7 cellular contexts compared by ENCODE assay signal in genomic region chr21:13980115-13980662, GRCh38.
DNase-seq lines count a peak whose midpoint lies in the region; ATAC-seq and TF ChIP-seq lines count a peak whose summit lies in the region.
"Not testable (repeated sequence)": the region's sequence is repeated elsewhere in the genome, so short reads cannot be mapped to it uniquely, and the experiment has no call there.

No MANE protein-coding gene starts in this region.

- H3K79me2 ChIP-seq in hepatocyte = not testable (repeated sequence)

- WGBS in adrenal gland, 4 donors = 9 to 71% (median 13%) methylated on average over 18 to 39 of the region's 42 CpGs; no CpG with 5 or more reads in 1 of the 4 donors
- WGBS in hepatocyte (ENCODE audit: low lambda C conversion rate, missing lambda C conversion rate) = 44% methylated on average over 24 of the region's 42 CpGs

- not testable (repeated sequence) for H3K4me1 ChIP-seq in adrenal gland (replicated peaks in 1 of 2); hepatocyte (ENCODE audit: insufficient read depth)

- H3K27me3 ChIP-seq in adrenal gland, hepatocyte: not testable (repeated sequence)

- peak in 1 of 6 experiments; percentile 42 for TF ChIP-seq CTCF in adrenal gland (IDR thresholded peaks at IDR 0.05)
- TF ChIP-seq CTCF in hepatocyte (IDR thresholded peaks at IDR 0.05; ENCODE audit: poor library complexity) = not testable (repeated sequence)

- H3K4me3 ChIP-seq in adrenal gland = peak overlapping the region in 1 of 4 donors; percentile 44
- not testable (repeated sequence) for H3K4me3 ChIP-seq in hepatocyte

- peak; percentile 12 for DNase-seq in NCI-H1417 treated with DMSO at 0.1 percent for 48 hours (lab: John Stamatoyannopoulos, UW)
- peak; percentile 41 for DNase-seq in T-helper 9 cell
- peak in 6 of 7 donors; percentile 47 to 78 (median 54) for DNase-seq in adrenal gland
- DNase-seq in hepatocyte (ENCODE audit: low spot score) = peak; percentile 6
- peak; percentile 75 for DNase-seq in stimulated activated CD4-positive, alpha-beta T cell treated with anti-CD3 and anti-CD28 coated beads, Interleukin-15, amount 100 ng/mL, for 24 hours

- not testable (repeated sequence) for H3K9me2 ChIP-seq in hepatocyte (replicated peaks; ENCODE audit: insufficient read depth)

- H3K36me3 ChIP-seq in adrenal gland (replicated peaks in 1 of 2); hepatocyte (replicated peaks; ENCODE audit: insufficient read depth, low read depth): not testable (repeated sequence)

- H4K20me1 ChIP-seq in hepatocyte (ENCODE audit: insufficient read depth, poor library complexity, severe bottlenecking) = not testable (repeated sequence)

- TF ChIP-seq POLR2A in adrenal gland (IDR thresholded peaks at IDR 0.05) = not testable (repeated sequence)

- H3K4me2 ChIP-seq in hepatocyte = not testable (repeated sequence)

- ATAC-seq in GM18861 (IDR thresholded peaks at IDR 0.05; ENCODE audit: unreplicated experiment) (peak; percentile 95), HG02884 (IDR thresholded peaks at IDR 0.05; ENCODE audit: unreplicated experiment) (peak; percentile 90)

- H2AFZ ChIP-seq in hepatocyte = not testable (repeated sequence)

- not testable (repeated sequence) for H3K9me3 ChIP-seq in adrenal gland (replicated peaks in 1 of 3); hepatocyte (ENCODE audit: low read depth)

- H3K27ac ChIP-seq in adrenal gland, hepatocyte: not testable (repeated sequence)

- intact Hi-C loops in adrenal gland (cut with DNase I) = not testable (repeated sequence)

Comparison
In these comparisons a context has a peak if more than half of its experiments do, and no peak if none do; other contexts are left out.
1. DNase-seq: peak in every context shown above with its lines; median percentile 75 in stimulated activated CD4-positive, alpha-beta T cell treated with anti-CD3 and anti-CD28 coated beads, Interleukin-15, amount 100 ng/mL, for 24 hours; 54 in adrenal gland; 41 in T-helper 9 cell; 12 in NCI-H1417 treated with DMSO at 0.1 percent for 48 hours; 6 in hepatocyte.